Comparison of ENCODE assay signal across 9 cellular contexts in genomic region chr3:190883973-190884832, GRCh38. TPM values are rescaled to one million over a fixed set of nuclear protein-coding genes. Genes with fewer than 3 reads are reported as not detected.
DNase-seq lines count a peak whose midpoint lies in the region; ATAC-seq, FAIRE-seq and TF ChIP-seq lines count a peak whose summit lies in the region.
"Had no signal": no experiment of that assay in that cellular context is flagged by ENCODE, and none has a peak within 500 bp of the region (broad histone marks: within the 10 kb centered on the region; RNA-seq: fewer than 3 reads in every experiment).

No MANE protein-coding gene starts in this region.

- H3K27ac Mint-ChIP-seq in CD14-positive monocyte, result no peak overlapping the region

- ATAC-seq in GM18502 (IDR thresholded peaks at IDR 0.05; ENCODE audit: poor library complexity, unreplicated experiment), result peak; percentile 86
- ATAC-seq in HG02885 (IDR thresholded peaks at IDR 0.05; ENCODE audit: poor library complexity, unreplicated experiment), result peak; percentile 79

- 100% methylated on average over 1 of the region's 7 CpGs for WGBS in trophoblast cell (ENCODE audit: extremely low coverage, insufficient coverage, insufficient read length)

- H2BK120ac ChIP-seq in trophoblast cell (ENCODE audit: insufficient read depth, low read length, poor library complexity), result no peak overlapping the region

- no peaks in the 10 kb centered on the region for H3K79me2 ChIP-seq in trophoblast cell (ENCODE audit: control insufficient read depth, insufficient read depth, low read length, poor library complexity)

- H3K4me1 Mint-ChIP-seq in CD14-positive monocyte, result no peaks in the 10 kb centered on the region

- peak; percentile 79 for FAIRE-seq in TTC549 (lab: Jason Lieb, UNC)

- TF ChIP-seq CTCF in CD14-positive monocyte (IDR thresholded peaks at IDR 0.05) (peak; percentile 81), fibroblast of the aortic adventitia (IDR thresholded peaks at IDR 0.05; ENCODE audit: insufficient read depth, low read length) (peak; percentile 98)

- H3K9ac ChIP-seq in trophoblast cell (ENCODE audit: low read length), result no peak overlapping the region

- no peak overlapping the region for H2AFZ ChIP-seq in trophoblast cell (ENCODE audit: insufficient read depth, low read length, poor library complexity)

- H3K18ac ChIP-seq in trophoblast cell (ENCODE audit: low read length), result no peak overlapping the region

- intact Hi-C loops in CD14-positive monocyte (cut with micrococcal nuclease), result no loop called here

- no peaks in the 10 kb centered on the region for H3K36me3 Mint-ChIP-seq in CD14-positive monocyte

- H3K4me1 ChIP-seq in trophoblast cell (ENCODE audit: control insufficient read depth in 1 of 2, insufficient read depth in 2 of 2, low read length in 2 of 2), result no peaks in the 10 kb centered on the region

- H3K4me3 ChIP-seq in fibroblast of the aortic adventitia (ENCODE audit: low read depth, low read length), result no peak overlapping the region
- H3K4me3 ChIP-seq in trophoblast cell (ENCODE audit: low read depth, low read length), result no peak overlapping the region

- no peak overlapping the region for H4K91ac ChIP-seq in trophoblast cell (ENCODE audit: low read depth, low read length)

- H3K9me3 ChIP-seq in trophoblast cell (ENCODE audit: insufficient read depth, low read depth, low read length), result no peaks in the 10 kb centered on the region

- no peak overlapping the region for H3K14ac ChIP-seq in trophoblast cell (ENCODE audit: low read length)

- H2BK12ac ChIP-seq in trophoblast cell (ENCODE audit: low read length), result no peak overlapping the region

- H4K12ac ChIP-seq in trophoblast cell (ENCODE audit: low read depth, low read length), result no peak overlapping the region

- H3K27me3 ChIP-seq in trophoblast cell (ENCODE audit: insufficient read depth, low read length), result no peaks in the 10 kb centered on the region

- H3K27me3 Mint-ChIP-seq in CD14-positive monocyte (ENCODE audit: low read depth in 3 of 3), result peaks cover 0 to 6% (median 3%) of the 10 kb centered on the region in 3 donors

- no peak overlapping the region for H3K23ac ChIP-seq in trophoblast cell (ENCODE audit: low read length)

- no peak overlapping the region for H2BK5ac ChIP-seq in trophoblast cell (ENCODE audit: low read depth, low read length, poor library complexity)

- H3K36me3 ChIP-seq in trophoblast cell (ENCODE audit: control insufficient read depth in 1 of 2, insufficient read depth in 2 of 2, low read length in 2 of 2), result no peaks in the 10 kb centered on the region

- no peak overlapping the region for H4K8ac ChIP-seq in trophoblast cell (ENCODE audit: low read depth, low read length)

- peaks cover 0 to 2% (median 0%) of the 10 kb centered on the region in 7 donors for H3K9me3 Mint-ChIP-seq in CD14-positive monocyte

- H2AK5ac ChIP-seq in trophoblast cell (ENCODE audit: low read length), result no peak overlapping the region

- H3K4me2 ChIP-seq in trophoblast cell (ENCODE audit: low read length), result no peak overlapping the region

- H3K4ac ChIP-seq in trophoblast cell (ENCODE audit: low read depth, low read length), result no peak overlapping the region

- no peaks in the 10 kb centered on the region for H3K79me1 ChIP-seq in trophoblast cell (ENCODE audit: low read length)

- no peak overlapping the region for H3K4me3 Mint-ChIP-seq in CD14-positive monocyte

- H3K27ac ChIP-seq in trophoblast cell (ENCODE audit: low read depth, low read length), result no peak overlapping the region

- DNase-seq in CD14-positive monocyte (ENCODE audit: low spot score) (no peak), NCI-H1417 treated with DMSO at 0.1 percent for 48 hours (lab: John Stamatoyannopoulos, UW) (peak; percentile 27), fibroblast of the aortic adventitia (ENCODE audit: low read depth) (peak; percentile 80), trophoblast cell (peak; percentile 48 to 84), OCI-M2 (lab: John Stamatoyannopoulos, UW; ENCODE audit: unreplicated experiment) (no peak)

RNA-seq across cellular contexts. Expression of gene GMNC, which starts 21.7 kb away (rescaled TPM):
- not detected for polyA plus RNA-seq in CD14-positive monocyte
- 0.09 TPM in 1 of 2 replicates, not detected in the other for total RNA-seq in fibroblast of the aortic adventitia (ENCODE audit: low replicate concordance)
- polyA plus RNA-seq in trophoblast cell (2013), result 0.38 and 0.43 TPM in 2 replicates
- total RNA-seq: T-helper 2 cell treated with Interferon-gamma antibody and Interleukin-4, amounts not matched to agents 100 ng/mL and 5 ng/mL, for 36 hours had no signal

Comparison
In these comparisons a context has a peak if more than half of its experiments do, and no peak if none do; other contexts are left out.
1. DNase-seq: peak in NCI-H1417 treated with DMSO at 0.1 percent for 48 hours (single experiment), fibroblast of the aortic adventitia (single experiment) and trophoblast cell (2 of 2); none in CD14-positive monocyte (single experiment) and OCI-M2 (single experiment).